In genomic region chr1:76073471-76073870, GRCh38 we compare ENCODE assay signal across 11 cellular contexts. TPM values are rescaled to one million over a fixed set of nuclear protein-coding genes. Genes with fewer than 3 reads are reported as not detected.
DNase-seq lines count a peak whose midpoint lies in the region; ATAC-seq and TF ChIP-seq lines count a peak whose summit lies in the region.
"Had no signal": no experiment of that assay in that cellular context is flagged by ENCODE, and none has a peak within 500 bp of the region (broad histone marks: within the 10 kb centered on the region; RNA-seq: fewer than 3 reads in every experiment).

No MANE protein-coding gene starts in this region.

- TF ChIP-seq CTCF in fibroblast of mammary gland (conservative IDR thresholded peaks at IDR 0.05; ENCODE audit: control insufficient read depth, insufficient read depth, low read depth, low read length) (no peak), omental fat pad (IDR thresholded peaks at IDR 0.05) (no peak)

- no peak overlapping the region for H3K4me3 ChIP-seq in fibroblast of mammary gland (ENCODE audit: control insufficient read depth, low read depth, low read length)

- ATAC-seq in omental fat pad (ENCODE audit: low FRiP score): no peak

- DNase-seq in ELR (ENCODE audit: low read depth): peak; percentile 78
- DNase-seq in SK-MEL-5 (ENCODE audit: low read depth, low spot score): peak; percentile 87
- DNase-seq in fibroblast of mammary gland (ENCODE audit: low read depth): peak; percentile 90
- DNase-seq in renal cortical epithelial cell (ENCODE audit: low read depth): peak; percentile 92
- DNase-seq in GM19238 (ENCODE audit: insufficient read length, low spot score): no peak
- no peak for DNase-seq in omental fat pad (ENCODE audit: low spot score)
- DNase-seq in activated effector memory CD4-positive, alpha-beta T cell treated with anti-CD3 and anti-CD28 coated beads, Interleukin-2, amount 50 U/mL, for 16 hours: no peak
- DNase-seq: activated CD4-positive, alpha-beta T cell treated with anti-CD3 and anti-CD28 coated beads for 48 hours; esophagus squamous epithelium; NCI-H2029 treated with DMSO at 0.1 percent for 48 hours; stimulated activated naive CD8-positive, alpha-beta T cell treated with anti-CD3 and anti-CD28 coated beads, Interleukin-15, Interleukin-2, amounts not matched to agents 100 U/mL and 50 U/mL, for 24 hours had no signal

- in situ Hi-C loops in SK-MEL-5 (cut with HindIII; ENCODE audit: low pct_unique_long_range_greater_than_20kb, low sequenced_read_pairs): no loop called here

RNA-seq across cellular contexts. Expression of gene ST6GALNAC3, which starts 1.1 kb away (rescaled TPM):
- 63.8 and 70.7 TPM in 2 replicates for total RNA-seq in SK-MEL-5 (2014; rRNA removed; shearing (Covaris generic))
- 24.3 and 28.8 TPM in 2 replicates for polyA plus RNA-seq in SK-MEL-5 (2015; cell fraction: cytosol; rRNA removed)
- 6.6 and 11.8 TPM in 2 replicates for polyA plus RNA-seq in SK-MEL-5 (2015; cell fraction: nucleus; rRNA removed)
- total RNA-seq in renal cortical epithelial cell: 0.50 and 0.69 TPM in 2 replicates
- total RNA-seq in omental fat pad: 10 to 100 TPM in 3 of 4 donors, 1 to 10 TPM in 1; 9.7 to 34.0 (median 14.1) TPM

Comparison
In these comparisons a context has a peak if more than half of its experiments do, and no peak if none do; other contexts are left out.
1. DNase-seq: peak in ELR (single experiment), SK-MEL-5 (single experiment), fibroblast of mammary gland (single experiment) and renal cortical epithelial cell (single experiment); none in GM19238 (single experiment), omental fat pad (single experiment) and activated effector memory CD4-positive, alpha-beta T cell treated with anti-CD3 and anti-CD28 coated beads, Interleukin-2, amount 50 U/mL, for 16 hours (single experiment).